15 cellular contexts compared by ENCODE assay signal in genomic region chr9:89383030-89383720, GRCh38.
DNase-seq lines count a peak whose midpoint lies in the region; ATAC-seq, FAIRE-seq and TF ChIP-seq lines count a peak whose summit lies in the region.
"Had no signal": no experiment of that assay in that cellular context is flagged by ENCODE, and none has a peak within 500 bp of the region (broad histone marks: within the 10 kb centered on the region; RNA-seq: fewer than 3 reads in every experiment).

No MANE protein-coding gene starts in this region.

- no peaks in the 10 kb centered on the region for H3K9me3 Mint-ChIP-seq in T-helper 1 cell treated with Interleukin-12 subunit alpha and Interleukin-12 subunit beta and Interleukin-4 antibody, amounts not matched to agents 30 μg/mL and 1 μg/mL, for 36 hours
- no peaks in the 10 kb centered on the region for H3K9me3 Mint-ChIP-seq in neural progenitor cell

- no peak overlapping the region for H3K4me3 ChIP-seq in H7 (ENCODE audit: insufficient read depth, low read depth, low read length)
- H3K4me3 ChIP-seq in GM12878: no peak overlapping the region
- no peak overlapping the region for H3K4me3 ChIP-seq in neural progenitor cell
- H3K4me3 ChIP-seq in body of pancreas: no peak overlapping the region

- RAD21 ChIA-PET in GM12878 (lab: Charles Lee; ENCODE audit: unreplicated experiment): interaction anchor here (1.1 to 1.6 kb wide), 2 partner anchors 165 to 166 kb away, joined by 3 to 7 read pairs; no protein-coding TSS in a partner anchor

- POLR2A ChIA-PET in GM12878 (lab: Charles Lee): no interaction called here

- no peaks in the 10 kb centered on the region for H3K79me2 ChIP-seq in GM12878 (ENCODE audit: control insufficient read depth, insufficient read depth, low read length)
- H3K79me2 ChIP-seq in neural progenitor cell (ENCODE audit: low read depth): no peaks in the 10 kb centered on the region

- SMC1A ChIA-PET in GM12878 (lab: Charles Lee; ENCODE audit: uncharacterized antibody, unreplicated experiment): no interaction called here

- BruUV-seq in GM12878 (replicated peaks; lab: Mats Ljungman, UMichigan): no TSS peak

- H3K36me3 ChIP-seq in H7 (replicated peaks; ENCODE audit: control insufficient read depth, insufficient read depth, low read length) (peaks cover 21% of the 10 kb centered on the region), GM12878 (ENCODE audit: control insufficient read depth in 2 of 2, insufficient read depth in 2 of 2, low read length in 1 of 2) (peaks cover 55 to 68% of the 10 kb centered on the region in 2 experiments), neural progenitor cell (no peaks in the 10 kb centered on the region), body of pancreas (replicated peaks in 1 of 2; ENCODE audit: insufficient read depth in 1 of 2, low read depth in 2 of 2) (peaks cover 0 to 7% of the 10 kb centered on the region in 2 donors)

- CTCF ChIA-PET in GM12878 (lab: Yijun Ruan, JAX): interaction anchor here (1.1 kb wide), 1 partner anchor 35 kb away, joined by 3 read pairs; no protein-coding TSS in a partner anchor

- intact Hi-C loops in GM12878 (cut with micrococcal nuclease; ENCODE audit: unreplicated experiment) (no loop called here), body of pancreas (cut with DNase I) (no loop called here), left colon (cut with DNase I, micrococcal nuclease) (no loop called here)

- DNase-seq in T-helper 1 cell (no peak), H7 (peak; percentile 61), GM12878 (ENCODE audit: low read depth, low spot score) (no peak), neural progenitor cell (ENCODE audit: low spot score) (no peak), body of pancreas (no peak), left colon (no peak)
- no peak for DNase-seq in stimulated activated CD8-positive, alpha-beta memory T cell treated with anti-CD3 and anti-CD28 coated beads, Interleukin-4, amount 100 ng/mL, for 48 hours
- DNase-seq: activated CD8-positive, alpha-beta memory T cell treated with anti-CD3 and anti-CD28 coated beads for 24 hours; cerebellar nuclear complex; NCI-H1930; NCI-H510A treated with DMSO at 0.1 percent for 48 hours; stimulated activated naive CD4-positive, alpha-beta T cell had no signal

- FAIRE-seq in GM12878 (lab: Jason Lieb, UNC): no peak
- FAIRE-seq: TTC549 had no signal

- no peaks in the 10 kb centered on the region for H3F3A ChIP-seq in neural progenitor cell (ENCODE audit: low read depth)

- H3K27ac Mint-ChIP-seq in T-helper 1 cell treated with Interleukin-12 subunit alpha and Interleukin-12 subunit beta and Interleukin-4 antibody, amounts not matched to agents 30 μg/mL and 1 μg/mL, for 36 hours: peak overlapping the region; percentile 63
- peak overlapping the region; percentile 43 for H3K27ac Mint-ChIP-seq in neural progenitor cell

- no peak for TF ChIP-seq RAD21 in GM12878 (IDR thresholded peaks at IDR 0.05; ENCODE audit: insufficient read depth, low read depth, low read length)

- peaks cover 37% of the 10 kb centered on the region for H3K4me1 Mint-ChIP-seq in T-helper 1 cell treated with Interleukin-12 subunit alpha and Interleukin-12 subunit beta and Interleukin-4 antibody, amounts not matched to agents 30 μg/mL and 1 μg/mL, for 36 hours (ENCODE audit: low read depth)
- peaks cover 3% of the 10 kb centered on the region for H3K4me1 Mint-ChIP-seq in neural progenitor cell

- TF ChIP-seq POLR2A in GM12878 (IDR thresholded peaks at IDR 0.05; ENCODE audit: low read depth, low read length) (no peak), body of pancreas (IDR thresholded peaks at IDR 0.05) (no peak)

- H3K27ac ChIP-seq in GM12878 (ENCODE audit: control insufficient read depth, insufficient read depth) (no peak overlapping the region), neural progenitor cell (no peak overlapping the region), body of pancreas (no peak overlapping the region)
- H3K27ac ChIP-seq: 22Rv1 had no signal

- H3K4me2 ChIP-seq in GM12878 (ENCODE audit: control insufficient read depth, insufficient read depth): no peak overlapping the region
- H3K4me2 ChIP-seq in neural progenitor cell: no peak overlapping the region

- no peaks in the 10 kb centered on the region for H3K27me3 Mint-ChIP-seq in T-helper 1 cell treated with Interleukin-12 subunit alpha and Interleukin-12 subunit beta and Interleukin-4 antibody, amounts not matched to agents 30 μg/mL and 1 μg/mL, for 36 hours (ENCODE audit: low read depth)
- H3K27me3 Mint-ChIP-seq in neural progenitor cell (ENCODE audit: insufficient read depth, low read depth): peaks cover 3% of the 10 kb centered on the region

- H3K9me3 ChIP-seq in GM12878 (replicated peaks; ENCODE audit: control insufficient read depth, insufficient read depth, low read length): no peaks in the 10 kb centered on the region
- H3K9me3 ChIP-seq in neural progenitor cell (ENCODE audit: low read depth): no peaks in the 10 kb centered on the region
- H3K9me3 ChIP-seq in body of pancreas: no peaks in the 10 kb centered on the region

- no peak overlapping the region for H3K4me3 Mint-ChIP-seq in T-helper 1 cell treated with Interleukin-12 subunit alpha and Interleukin-12 subunit beta and Interleukin-4 antibody, amounts not matched to agents 30 μg/mL and 1 μg/mL, for 36 hours
- H3K4me3 Mint-ChIP-seq in neural progenitor cell: no peak overlapping the region

- H3K27me3 ChIP-seq in H7 (ENCODE audit: control insufficient read depth, insufficient read depth, low read length) (no peaks in the 10 kb centered on the region), GM12878 (replicated peaks in 1 of 2; ENCODE audit: control insufficient read depth in 2 of 2, insufficient read depth in 2 of 2, low read length in 1 of 2) (no peaks in the 10 kb centered on the region), neural progenitor cell (no peaks in the 10 kb centered on the region), body of pancreas (no peaks in the 10 kb centered on the region)

- H3K36me3 Mint-ChIP-seq in T-helper 1 cell treated with Interleukin-12 subunit alpha and Interleukin-12 subunit beta and Interleukin-4 antibody, amounts not matched to agents 30 μg/mL and 1 μg/mL, for 36 hours (ENCODE audit: low read depth): peaks cover 69% of the 10 kb centered on the region
- H3K36me3 Mint-ChIP-seq in neural progenitor cell: peaks cover 26% of the 10 kb centered on the region

- ATAC-seq in GM12878 (peak; percentile 24; the same call in 2 of the 3 replicates), body of pancreas (no peak), left colon (no peak)

- H3K9ac ChIP-seq in GM12878 (ENCODE audit: control insufficient read depth, insufficient read depth, low read length) (no peak overlapping the region), neural progenitor cell (no peak overlapping the region)

- TF ChIP-seq EP300 in GM12878 (IDR thresholded peaks at IDR 0.05; ENCODE audit: borderline replicate concordance in 1 of 2, control insufficient read depth in 1 of 2, low read depth in 2 of 2, low read length in 2 of 2): no peak

- 50% methylated on average over 16 of the region's 16 CpGs for WGBS in GM12878 (ENCODE audit: insufficient coverage, insufficient replicate concordance, low lambda C conversion rate, missing lambda C conversion rate)
- 85 to 90% methylated on average over 15 to 16 of the region's 16 CpGs for WGBS in body of pancreas, 2 donors

- H4K20me1 ChIP-seq in GM12878 (ENCODE audit: control insufficient read depth, insufficient read depth) (no peaks in the 10 kb centered on the region), neural progenitor cell (ENCODE audit: low read depth) (no peaks in the 10 kb centered on the region)

- peaks cover 8% of the 10 kb centered on the region for H3K4me1 ChIP-seq in GM12878 (ENCODE audit: control insufficient read depth, insufficient read depth, low read length)
- H3K4me1 ChIP-seq in neural progenitor cell: no peaks in the 10 kb centered on the region
- H3K4me1 ChIP-seq in body of pancreas: no peaks in the 10 kb centered on the region

- in situ Hi-C loops in GM12878 (cut with MboI): no loop called here

- TF ChIP-seq CTCF in GM12878 (IDR thresholded peaks at IDR 0.05 in 2 of 3, conservative IDR thresholded peaks at IDR 0.05 in 1 of 3; ENCODE audit: control insufficient read depth in 2 of 3, extremely low read depth in 1 of 3, insufficient read depth in 1 of 3, low read depth in 3 of 3, low read length in 3 of 3): no peak
- TF ChIP-seq CTCF in neural progenitor cell (IDR thresholded peaks at IDR 0.05): no peak
- no peak for TF ChIP-seq CTCF in body of pancreas (IDR thresholded peaks at IDR 0.05)

- H2AFZ ChIP-seq in GM12878 (ENCODE audit: control insufficient read depth, low read depth, low read length) (no peak overlapping the region), neural progenitor cell (replicated peaks) (no peak overlapping the region)

TF ChIP-seq in GM12878, 131 proteins besides CTCF, POLR2A, EP300 and RAD21:
- TF ChIP-seq BACH1 (IDR thresholded peaks at IDR 0.05; ENCODE audit: borderline replicate concordance): no peak
- 0 out of 2 replicates have a peak, but pooled peaks have one; percentile 8 for TF ChIP-seq POLR2AphosphoS2 (IDR thresholded peaks at IDR 0.05; ENCODE audit: low read depth, low read length)
- TF ChIP-seq RB1 (IDR thresholded peaks at IDR 0.05; ENCODE audit: borderline replicate concordance): no peak
- no peak for TF ChIP-seq EGR1 (IDR thresholded peaks at IDR 0.05; ENCODE audit: borderline replicate concordance in 1 of 2, low read depth in 2 of 2, low read length in 2 of 2)
- no peak for TF ChIP-seq RFX5 (IDR thresholded peaks at IDR 0.05; ENCODE audit: low read depth, low read length)
- TF ChIP-seq YY1 (IDR thresholded peaks at IDR 0.05; ENCODE audit: low read depth, low read length): no peak
- TF ChIP-seq WRNIP1 (IDR thresholded peaks at IDR 0.05; ENCODE audit: borderline replicate concordance, low read depth, low read length): no peak
- TF ChIP-seq MEF2B (IDR thresholded peaks at IDR 0.05; ENCODE audit: partially characterized antibody, poor library complexity, severe bottlenecking): peak; percentile 63
- no peak for TF ChIP-seq STAT1 (conservative IDR thresholded peaks at IDR 0.05)
